17 cellular contexts compared by ENCODE assay signal in genomic region chrX:107979534-107979933, GRCh38. TPM values are rescaled to one million over a fixed set of nuclear protein-coding genes. Genes with fewer than 3 reads are reported as not detected.
"Had no signal": no experiment of that assay in that cellular context is flagged by ENCODE, and none has a peak within 500 bp of the region (broad histone marks: within the 10 kb centered on the region; RNA-seq: fewer than 3 reads in every experiment).

No MANE protein-coding gene starts in this region.

- H3K4me1 Mint-ChIP-seq: activated CD8-positive, alpha-beta memory T cell treated with anti-CD3 and anti-CD28 coated beads, Interleukin-2, amount 10 ng/mL, durations not matched to agents 7 days and 5 days; activated naive CD4-positive, alpha-beta T cell treated with anti-CD3 and anti-CD28 coated beads, Interleukin-2, amount 10 ng/mL, durations not matched to agents 7 days and 5 days had no signal

- H3K9me3 Mint-ChIP-seq: activated naive CD4-positive, alpha-beta T cell treated with anti-CD3 and anti-CD28 coated beads, Interleukin-2, amount 10 ng/mL, durations not matched to agents 7 days and 5 days; memory B cell had no signal

- H3K4me1 ChIP-seq: left ventricle myocardium inferior, stomach had no signal

- H3K36me3 Mint-ChIP-seq: activated CD8-positive, alpha-beta memory T cell treated with anti-CD3 and anti-CD28 coated beads, Interleukin-2, amount 10 ng/mL, durations not matched to agents 7 days and 5 days; activated naive CD4-positive, alpha-beta T cell treated with anti-CD3 and anti-CD28 coated beads, Interleukin-2, amount 10 ng/mL, durations not matched to agents 7 days and 5 days; memory B cell had no signal

- DNase-seq: activated CD4-positive, alpha-beta T cell treated with anti-CD3 and anti-CD28 coated beads for 4 hours; activated CD8-positive, alpha-beta memory T cell treated with anti-CD3 and anti-CD28 coated beads, Interleukin-2, amount 10 ng/mL, durations not matched to agents 7 days and 5 days; activated naive CD4-positive, alpha-beta T cell treated with anti-CD3 and anti-CD28 coated beads, Interleukin-2, amount 10 ng/mL, durations not matched to agents 7 days and 5 days; amygdala; brain microvascular endothelial cell; cerebellar nuclear complex; dermis blood vessel endothelial cell; kidney; left ventricle myocardium inferior; stomach had no signal

- H3K27ac Mint-ChIP-seq: activated CD8-positive, alpha-beta memory T cell treated with anti-CD3 and anti-CD28 coated beads, Interleukin-2, amount 10 ng/mL, durations not matched to agents 7 days and 5 days; activated naive CD4-positive, alpha-beta T cell treated with anti-CD3 and anti-CD28 coated beads, Interleukin-2, amount 10 ng/mL, durations not matched to agents 7 days and 5 days; memory B cell; nephron had no signal

- H3K36me3 ChIP-seq: brain microvascular endothelial cell, left ventricle myocardium inferior, stomach had no signal

- H3K27me3 ChIP-seq: brain microvascular endothelial cell, hepatocyte had no signal

- H3K27ac ChIP-seq: brain microvascular endothelial cell, hepatocyte, left ventricle myocardium inferior, stomach had no signal

- H3K79me2 ChIP-seq: hepatocyte had no signal

- H3K9me3 ChIP-seq: left ventricle myocardium inferior, stomach had no signal

- H2AFZ ChIP-seq: hepatocyte had no signal

- H3K4me2 ChIP-seq: hepatocyte had no signal

- H3K4me3 ChIP-seq: hepatocyte, left ventricle myocardium inferior, stomach had no signal

- H3K4me3 Mint-ChIP-seq: activated CD8-positive, alpha-beta memory T cell treated with anti-CD3 and anti-CD28 coated beads, Interleukin-2, amount 10 ng/mL, durations not matched to agents 7 days and 5 days; activated naive CD4-positive, alpha-beta T cell treated with anti-CD3 and anti-CD28 coated beads, Interleukin-2, amount 10 ng/mL, durations not matched to agents 7 days and 5 days; memory B cell; nephron had no signal

- ATAC-seq: activated CD8-positive, alpha-beta memory T cell treated with anti-CD3 and anti-CD28 coated beads, Interleukin-2, amount 10 ng/mL, durations not matched to agents 7 days and 5 days; sciatic nerve had no signal

- H3K27me3 Mint-ChIP-seq: activated CD8-positive, alpha-beta memory T cell treated with anti-CD3 and anti-CD28 coated beads, Interleukin-2, amount 10 ng/mL, durations not matched to agents 7 days and 5 days had no signal

RNA-seq across cellular contexts. Expression of gene TEX13B, which starts 2.6 kb away (rescaled TPM):
- total RNA-seq: activated CD8-positive, alpha-beta memory T cell treated with anti-CD3 and anti-CD28 coated beads, Interleukin-2, amount 10 ng/mL, durations not matched to agents 7 days and 5 days; dermis blood vessel endothelial cell; hepatocyte; kidney; left ventricle myocardium inferior; omental fat pad; pulmonary artery endothelial cell; sciatic nerve; stomach; urinary bladder had no signal
